Comparison of ENCODE assay signal across 8 cellular contexts in genomic region chr7:16420649-16421332, GRCh38. TPM values are rescaled to one million over a fixed set of nuclear protein-coding genes. Genes with fewer than 3 reads are reported as not detected.
DNase-seq lines count a peak whose midpoint lies in the region; ATAC-seq and TF ChIP-seq lines count a peak whose summit lies in the region.

No MANE protein-coding gene starts in this region.

- peak overlapping the region; percentile 82 for H3K9ac ChIP-seq in KMS-11

- H3K4me1 Mint-ChIP-seq in natural killer cell treated with Interleukin-12 subunit alpha and Interleukin-12 subunit beta and Interleukin-15 and Interleukin-18, amount 100 ng/mL, for 72 hours (ENCODE audit: low read depth in 2 of 2), result peaks cover 16 to 26% of the 10 kb centered on the region in 2 donors

- H3K4me3 ChIP-seq in KMS-11 (IDR thresholded peaks at IDR 0.05; ENCODE audit: insufficient read depth, low read depth, low read length), result peak overlapping the region; percentile 18
- H3K4me3 ChIP-seq in fibroblast of the aortic adventitia (ENCODE audit: low read depth, low read length), result peak overlapping the region; percentile 70

- H3K9me3 Mint-ChIP-seq in natural killer cell treated with Interleukin-12 subunit alpha and Interleukin-12 subunit beta and Interleukin-15 and Interleukin-18, amount 100 ng/mL, for 72 hours, result no peaks in the 10 kb centered on the region

- no peaks in the 10 kb centered on the region for H4K20me1 ChIP-seq in KMS-11 (ENCODE audit: insufficient read depth)

- peak; percentile 74 for ATAC-seq in GM21717 (IDR thresholded peaks at IDR 0.05; ENCODE audit: unreplicated experiment)
- ATAC-seq in natural killer cell treated with Interleukin-12 subunit alpha and Interleukin-12 subunit beta and Interleukin-15 and Interleukin-18, amount 100 ng/mL, for 72 hours, result peak; percentile 92 to 93

- H2AFZ ChIP-seq in KMS-11 (ENCODE audit: low read depth), result peak overlapping the region; percentile 92

- H3K27ac ChIP-seq in KMS-11, result peak overlapping the region; percentile 96

- H3K4me3 Mint-ChIP-seq in natural killer cell treated with Interleukin-12 subunit alpha and Interleukin-12 subunit beta and Interleukin-15 and Interleukin-18, amount 100 ng/mL, for 72 hours, result peak overlapping the region; percentile 97

- TF ChIP-seq CTCF in KMS-11 (conservative IDR thresholded peaks at IDR 0.05; ENCODE audit: low read depth, low read length), result no peak
- peak; percentile 45 for TF ChIP-seq CTCF in fibroblast of the aortic adventitia (IDR thresholded peaks at IDR 0.05; ENCODE audit: insufficient read depth, low read length)

- no peaks in the 10 kb centered on the region for H3K27me3 Mint-ChIP-seq in natural killer cell treated with Interleukin-12 subunit alpha and Interleukin-12 subunit beta and Interleukin-15 and Interleukin-18, amount 100 ng/mL, for 72 hours

- peak overlapping the region; percentile 90 to 92 for H3K27ac Mint-ChIP-seq in natural killer cell treated with Interleukin-12 subunit alpha and Interleukin-12 subunit beta and Interleukin-15 and Interleukin-18, amount 100 ng/mL, for 72 hours

- H3K79me2 ChIP-seq in KMS-11 (ENCODE audit: insufficient read depth, low read depth), result no peaks in the 10 kb centered on the region

- H3K36me3 ChIP-seq in KMS-11 (ENCODE audit: insufficient read depth), result no peaks in the 10 kb centered on the region

- peak overlapping the region; percentile 68 for H3K4me2 ChIP-seq in KMS-11

- no peaks in the 10 kb centered on the region for H3K27me3 ChIP-seq in KMS-11 (ENCODE audit: insufficient read depth, low read depth)

- H3K36me3 Mint-ChIP-seq in natural killer cell treated with Interleukin-12 subunit alpha and Interleukin-12 subunit beta and Interleukin-15 and Interleukin-18, amount 100 ng/mL, for 72 hours, result no peaks in the 10 kb centered on the region

- peaks cover 14% of the 10 kb centered on the region for H3K4me1 ChIP-seq in KMS-11 (ENCODE audit: low read depth, poor library complexity, severe bottlenecking)

- DNase-seq in DMS53 treated with DMSO at 0.1 percent for 48 hours (lab: John Stamatoyannopoulos, UW; ENCODE audit: unreplicated experiment) (peak; percentile 82), RPMI7951 (ENCODE audit: low read depth) (peak; percentile 94), fibroblast of the aortic adventitia (ENCODE audit: low read depth) (peak; percentile 89)
- DNase-seq in activated T-helper 9 cell treated with anti-CD3 and anti-CD28 coated beads, Interleukin-2, amount 50 U/mL, for 16 hours (ENCODE audit: low read depth), result peak; percentile 73
- DNase-seq in natural killer cell treated with Interleukin-12 subunit alpha and Interleukin-12 subunit beta and Interleukin-15 and Interleukin-18, amount 100 ng/mL, for 72 hours (ENCODE audit: low spot score), result peak; percentile 85
- DNase-seq in stimulated activated naive CD4-positive, alpha-beta T cell treated with Interleukin-2 at 50 U/mL for 16 hours (lab: John Stamatoyannopoulos, UW), result peak; percentile 69

RNA-seq across cellular contexts. Expression of gene CRPPA, which starts 0.5 kb away (rescaled TPM):
- 2.8 and 3.4 TPM in 2 replicates for total RNA-seq in RPMI7951 (2014; rRNA removed; shearing (Covaris generic))
- 2.5 and 3.2 TPM in 2 replicates for total RNA-seq in fibroblast of the aortic adventitia (ENCODE audit: low replicate concordance)
- 1 to 10 TPM; 1.7 to 2.1 TPM for total RNA-seq in natural killer cell treated with Interleukin-12 subunit alpha and Interleukin-12 subunit beta and Interleukin-15 and Interleukin-18, amount 100 ng/mL, for 72 hours

RNA-seq across cellular contexts. Expression of gene SOSTDC1, which starts 44.7 kb away (rescaled TPM):
- total RNA-seq in RPMI7951 (2014; rRNA removed; shearing (Covaris generic)), result 0.10 and 0.12 TPM in 2 replicates
- total RNA-seq in fibroblast of the aortic adventitia (ENCODE audit: low replicate concordance), result 0.36 TPM in 1 of 2 replicates, not detected in the other
- not detected for total RNA-seq in natural killer cell treated with Interleukin-12 subunit alpha and Interleukin-12 subunit beta and Interleukin-15 and Interleukin-18, amount 100 ng/mL, for 72 hours

Comparison
In these comparisons a context has a peak if more than half of its experiments do, and no peak if none do; other contexts are left out.
1. Peak in every context shown above with its lines: DNase-seq, ATAC-seq, H3K4me3 ChIP-seq and H3K27ac ChIP-seq.